Comparison of ENCODE assay signal across 1 cellular context in the genomic region with DNA sequence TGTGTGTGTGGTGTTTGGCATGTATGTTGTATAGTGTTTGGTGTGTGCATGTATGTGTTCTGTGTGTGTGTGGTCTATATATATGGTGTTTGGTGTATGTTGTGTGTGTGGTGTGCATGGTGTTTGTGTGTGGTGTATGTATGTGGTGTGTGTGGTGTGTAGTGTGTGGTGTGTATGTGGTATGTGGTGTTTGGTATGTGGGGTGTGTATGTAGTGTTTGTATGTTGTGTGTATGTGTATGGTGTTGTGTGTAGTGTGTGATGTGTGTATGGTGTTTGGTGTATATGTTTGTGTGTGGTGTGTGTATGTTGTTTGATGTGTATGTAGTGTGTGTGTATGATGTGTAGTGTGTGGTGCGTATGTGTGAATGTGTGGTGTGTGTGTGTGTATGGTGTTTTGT.
TF ChIP-seq lines count a peak whose summit lies in the region.

No MANE protein-coding gene starts in this region.

TF ChIP-seq in HEK293, 187 proteins besides CTCF, POLR2A, EP300 and RAD21 (continued from another document and continues in another):
- TF ChIP-seq, protein P1, sequence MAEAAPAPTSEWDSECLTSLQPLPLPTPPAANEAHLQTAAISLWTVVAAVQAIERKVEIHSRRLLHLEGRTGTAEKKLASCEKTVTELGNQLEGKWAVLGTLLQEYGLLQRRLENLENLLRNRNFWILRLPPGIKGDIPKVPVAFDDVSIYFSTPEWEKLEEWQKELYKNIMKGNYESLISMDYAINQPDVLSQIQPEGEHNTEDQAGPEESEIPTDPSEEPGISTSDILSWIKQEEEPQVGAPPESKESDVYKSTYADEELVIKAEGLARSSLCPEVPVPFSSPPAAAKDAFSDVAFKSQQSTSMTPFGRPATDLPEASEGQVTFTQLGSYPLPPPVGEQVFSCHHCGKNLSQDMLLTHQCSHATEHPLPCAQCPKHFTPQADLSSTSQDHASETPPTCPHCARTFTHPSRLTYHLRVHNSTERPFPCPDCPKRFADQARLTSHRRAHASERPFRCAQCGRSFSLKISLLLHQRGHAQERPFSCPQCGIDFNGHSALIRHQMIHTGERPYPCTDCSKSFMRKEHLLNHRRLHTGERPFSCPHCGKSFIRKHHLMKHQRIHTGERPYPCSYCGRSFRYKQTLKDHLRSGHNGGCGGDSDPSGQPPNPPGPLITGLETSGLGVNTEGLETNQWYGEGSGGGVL (tag by site-specific recombination; IDR thresholded peaks at IDR 0.05), result peak; percentile 12; the same call in 1 of the 2 replicates
- TF ChIP-seq ZNF530 (tag by site-specific recombination; IDR thresholded peaks at IDR 0.05; ENCODE audit: low read depth), result no peak
- TF ChIP-seq, protein P2, sequence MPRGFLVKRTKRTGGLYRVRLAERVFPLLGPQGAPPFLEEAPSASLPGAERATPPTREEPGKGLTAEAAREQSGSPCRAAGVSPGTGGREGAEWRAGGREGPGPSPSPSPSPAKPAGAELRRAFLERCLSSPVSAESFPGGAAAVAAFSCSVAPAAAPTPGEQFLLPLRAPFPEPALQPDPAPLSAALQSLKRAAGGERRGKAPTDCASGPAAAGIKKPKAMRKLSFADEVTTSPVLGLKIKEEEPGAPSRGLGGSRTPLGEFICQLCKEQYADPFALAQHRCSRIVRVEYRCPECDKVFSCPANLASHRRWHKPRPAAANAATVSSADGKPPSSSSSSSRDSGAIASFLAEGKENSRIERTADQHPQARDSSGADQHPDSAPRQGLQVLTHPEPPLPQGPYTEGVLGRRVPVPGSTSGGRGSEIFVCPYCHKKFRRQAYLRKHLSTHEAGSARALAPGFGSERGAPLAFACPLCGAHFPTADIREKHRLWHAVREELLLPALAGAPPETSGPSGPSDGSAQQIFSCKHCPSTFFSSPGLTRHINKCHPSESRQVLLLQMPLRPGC (tag by site-specific recombination; IDR thresholded peaks at IDR 0.05), result 0 out of 2 replicates have a peak, but pooled peaks have one; percentile 11
- TF ChIP-seq, protein P3, sequence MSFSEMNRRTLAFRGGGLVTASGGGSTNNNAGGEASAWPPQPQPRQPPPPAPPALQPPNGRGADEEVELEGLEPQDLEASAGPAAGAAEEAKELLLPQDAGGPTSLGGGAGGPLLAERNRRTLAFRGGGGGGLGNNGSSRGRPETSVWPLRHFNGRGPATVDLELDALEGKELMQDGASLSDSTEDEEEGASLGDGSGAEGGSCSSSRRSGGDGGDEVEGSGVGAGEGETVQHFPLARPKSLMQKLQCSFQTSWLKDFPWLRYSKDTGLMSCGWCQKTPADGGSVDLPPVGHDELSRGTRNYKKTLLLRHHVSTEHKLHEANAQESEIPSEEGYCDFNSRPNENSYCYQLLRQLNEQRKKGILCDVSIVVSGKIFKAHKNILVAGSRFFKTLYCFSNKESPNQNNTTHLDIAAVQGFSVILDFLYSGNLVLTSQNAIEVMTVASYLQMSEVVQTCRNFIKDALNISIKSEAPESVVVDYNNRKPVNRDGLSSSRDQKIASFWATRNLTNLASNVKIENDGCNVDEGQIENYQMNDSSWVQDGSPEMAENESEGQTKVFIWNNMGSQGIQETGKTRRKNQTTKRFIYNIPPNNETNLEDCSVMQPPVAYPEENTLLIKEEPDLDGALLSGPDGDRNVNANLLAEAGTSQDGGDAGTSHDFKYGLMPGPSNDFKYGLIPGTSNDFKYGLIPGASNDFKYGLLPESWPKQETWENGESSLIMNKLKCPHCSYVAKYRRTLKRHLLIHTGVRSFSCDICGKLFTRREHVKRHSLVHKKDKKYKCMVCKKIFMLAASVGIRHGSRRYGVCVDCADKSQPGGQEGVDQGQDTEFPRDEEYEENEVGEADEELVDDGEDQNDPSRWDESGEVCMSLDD (tag by site-specific recombination; IDR thresholded peaks at IDR 0.05), result no peak
- TF ChIP-seq, protein P4, sequence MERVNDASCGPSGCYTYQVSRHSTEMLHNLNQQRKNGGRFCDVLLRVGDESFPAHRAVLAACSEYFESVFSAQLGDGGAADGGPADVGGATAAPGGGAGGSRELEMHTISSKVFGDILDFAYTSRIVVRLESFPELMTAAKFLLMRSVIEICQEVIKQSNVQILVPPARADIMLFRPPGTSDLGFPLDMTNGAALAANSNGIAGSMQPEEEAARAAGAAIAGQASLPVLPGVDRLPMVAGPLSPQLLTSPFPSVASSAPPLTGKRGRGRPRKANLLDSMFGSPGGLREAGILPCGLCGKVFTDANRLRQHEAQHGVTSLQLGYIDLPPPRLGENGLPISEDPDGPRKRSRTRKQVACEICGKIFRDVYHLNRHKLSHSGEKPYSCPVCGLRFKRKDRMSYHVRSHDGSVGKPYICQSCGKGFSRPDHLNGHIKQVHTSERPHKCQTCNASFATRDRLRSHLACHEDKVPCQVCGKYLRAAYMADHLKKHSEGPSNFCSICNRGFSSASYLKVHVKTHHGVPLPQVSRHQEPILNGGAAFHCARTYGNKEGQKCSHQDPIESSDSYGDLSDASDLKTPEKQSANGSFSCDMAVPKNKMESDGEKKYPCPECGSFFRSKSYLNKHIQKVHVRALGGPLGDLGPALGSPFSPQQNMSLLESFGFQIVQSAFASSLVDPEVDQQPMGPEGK (tag by site-specific recombination; IDR thresholded peaks at IDR 0.05), result peak; percentile 11; the same call in 1 of the 2 replicates
- peak; percentile 58; the same call in 1 of the 2 replicates for TF ChIP-seq YY2 (tag by site-specific recombination; IDR thresholded peaks at IDR 0.05)
- TF ChIP-seq ZNF473 (tag by site-specific recombination; IDR thresholded peaks at IDR 0.05), result no peak; the same call in 1 of the 2 replicates
- TF ChIP-seq KLF8 (tag by site-specific recombination; IDR thresholded peaks at IDR 0.05), result no peak
- TF ChIP-seq ZBTB1 (tag by site-specific recombination; IDR thresholded peaks at IDR 0.05), result peak; percentile 11; the same call in 1 of the 2 replicates
- TF ChIP-seq HOXD13 (CRISPR knock-in tag; IDR thresholded peaks at IDR 0.05; ENCODE audit: borderline replicate concordance), result no peak
- no peak for TF ChIP-seq ZNF157 (tag by site-specific recombination; IDR thresholded peaks at IDR 0.05)
- TF ChIP-seq ZNF202 (tag by site-specific recombination; IDR thresholded peaks at IDR 0.05; ENCODE audit: borderline replicate concordance), result no peak
- no peak for TF ChIP-seq ZNF549 (tag by site-specific recombination; IDR thresholded peaks at IDR 0.05)
- TF ChIP-seq, protein P5, sequence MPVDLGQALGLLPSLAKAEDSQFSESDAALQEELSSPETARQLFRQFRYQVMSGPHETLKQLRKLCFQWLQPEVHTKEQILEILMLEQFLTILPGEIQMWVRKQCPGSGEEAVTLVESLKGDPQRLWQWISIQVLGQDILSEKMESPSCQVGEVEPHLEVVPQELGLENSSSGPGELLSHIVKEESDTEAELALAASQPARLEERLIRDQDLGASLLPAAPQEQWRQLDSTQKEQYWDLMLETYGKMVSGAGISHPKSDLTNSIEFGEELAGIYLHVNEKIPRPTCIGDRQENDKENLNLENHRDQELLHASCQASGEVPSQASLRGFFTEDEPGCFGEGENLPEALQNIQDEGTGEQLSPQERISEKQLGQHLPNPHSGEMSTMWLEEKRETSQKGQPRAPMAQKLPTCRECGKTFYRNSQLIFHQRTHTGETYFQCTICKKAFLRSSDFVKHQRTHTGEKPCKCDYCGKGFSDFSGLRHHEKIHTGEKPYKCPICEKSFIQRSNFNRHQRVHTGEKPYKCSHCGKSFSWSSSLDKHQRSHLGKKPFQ (tag by site-specific recombination; IDR thresholded peaks at IDR 0.05), result peak; percentile 48; the same call in 1 of the 2 replicates
- TF ChIP-seq KLF16 (tag by site-specific recombination; IDR thresholded peaks at IDR 0.05), result no peak
- TF ChIP-seq, protein P6, sequence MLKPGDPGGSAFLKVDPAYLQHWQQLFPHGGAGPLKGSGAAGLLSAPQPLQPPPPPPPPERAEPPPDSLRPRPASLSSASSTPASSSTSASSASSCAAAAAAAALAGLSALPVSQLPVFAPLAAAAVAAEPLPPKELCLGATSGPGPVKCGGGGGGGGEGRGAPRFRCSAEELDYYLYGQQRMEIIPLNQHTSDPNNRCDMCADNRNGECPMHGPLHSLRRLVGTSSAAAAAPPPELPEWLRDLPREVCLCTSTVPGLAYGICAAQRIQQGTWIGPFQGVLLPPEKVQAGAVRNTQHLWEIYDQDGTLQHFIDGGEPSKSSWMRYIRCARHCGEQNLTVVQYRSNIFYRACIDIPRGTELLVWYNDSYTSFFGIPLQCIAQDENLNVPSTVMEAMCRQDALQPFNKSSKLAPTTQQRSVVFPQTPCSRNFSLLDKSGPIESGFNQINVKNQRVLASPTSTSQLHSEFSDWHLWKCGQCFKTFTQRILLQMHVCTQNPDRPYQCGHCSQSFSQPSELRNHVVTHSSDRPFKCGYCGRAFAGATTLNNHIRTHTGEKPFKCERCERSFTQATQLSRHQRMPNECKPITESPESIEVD (tag by site-specific recombination; IDR thresholded peaks at IDR 0.05), result no peak
- TF ChIP-seq ZIC2 (tag by site-specific recombination; IDR thresholded peaks at IDR 0.05), result no peak
- no peak for TF ChIP-seq ZNF132 (tag by site-specific recombination; IDR thresholded peaks at IDR 0.05; ENCODE audit: borderline replicate concordance)
- no peak for TF ChIP-seq ZNF239 (tag by site-specific recombination; IDR thresholded peaks at IDR 0.05)
- TF ChIP-seq GLI2 (tag by site-specific recombination; IDR thresholded peaks at IDR 0.05; ENCODE audit: borderline replicate concordance, low read depth), result no peak
- TF ChIP-seq, protein P7, sequence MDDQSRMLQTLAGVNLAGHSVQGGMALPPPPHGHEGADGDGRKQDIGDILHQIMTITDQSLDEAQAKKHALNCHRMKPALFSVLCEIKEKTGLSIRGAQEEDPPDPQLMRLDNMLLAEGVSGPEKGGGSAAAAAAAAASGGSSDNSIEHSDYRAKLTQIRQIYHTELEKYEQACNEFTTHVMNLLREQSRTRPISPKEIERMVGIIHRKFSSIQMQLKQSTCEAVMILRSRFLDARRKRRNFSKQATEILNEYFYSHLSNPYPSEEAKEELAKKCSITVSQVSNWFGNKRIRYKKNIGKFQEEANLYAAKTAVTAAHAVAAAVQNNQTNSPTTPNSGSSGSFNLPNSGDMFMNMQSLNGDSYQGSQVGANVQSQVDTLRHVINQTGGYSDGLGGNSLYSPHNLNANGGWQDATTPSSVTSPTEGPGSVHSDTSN (CRISPR knock-in tag; IDR thresholded peaks at IDR 0.05), result no peak
- TF ChIP-seq ZNF843 (tag by site-specific recombination; IDR thresholded peaks at IDR 0.05), result no peak
- no peak for TF ChIP-seq ZNF214 (tag by site-specific recombination; IDR thresholded peaks at IDR 0.05; ENCODE audit: borderline replicate concordance)
- no peak for TF ChIP-seq SALL2 (tag by site-specific recombination; IDR thresholded peaks at IDR 0.05; ENCODE audit: borderline replicate concordance)
- TF ChIP-seq ZNF48 (tag by site-specific recombination; IDR thresholded peaks at IDR 0.05), result no peak
- no peak for TF ChIP-seq ZNF600 (tag by site-specific recombination; IDR thresholded peaks at IDR 0.05)
- TF ChIP-seq ZFP69B (tag by site-specific recombination; IDR thresholded peaks at IDR 0.05), result no peak
- TF ChIP-seq, protein P8, sequence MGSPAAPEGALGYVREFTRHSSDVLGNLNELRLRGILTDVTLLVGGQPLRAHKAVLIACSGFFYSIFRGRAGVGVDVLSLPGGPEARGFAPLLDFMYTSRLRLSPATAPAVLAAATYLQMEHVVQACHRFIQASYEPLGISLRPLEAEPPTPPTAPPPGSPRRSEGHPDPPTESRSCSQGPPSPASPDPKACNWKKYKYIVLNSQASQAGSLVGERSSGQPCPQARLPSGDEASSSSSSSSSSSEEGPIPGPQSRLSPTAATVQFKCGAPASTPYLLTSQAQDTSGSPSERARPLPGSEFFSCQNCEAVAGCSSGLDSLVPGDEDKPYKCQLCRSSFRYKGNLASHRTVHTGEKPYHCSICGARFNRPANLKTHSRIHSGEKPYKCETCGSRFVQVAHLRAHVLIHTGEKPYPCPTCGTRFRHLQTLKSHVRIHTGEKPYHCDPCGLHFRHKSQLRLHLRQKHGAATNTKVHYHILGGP (tag by site-specific recombination; IDR thresholded peaks at IDR 0.05), result 0 out of 2 replicates have a peak, but pooled peaks have one; percentile 46
- no peak for TF ChIP-seq ZNF664 (tag by site-specific recombination; IDR thresholded peaks at IDR 0.05)
- TF ChIP-seq, protein P9, sequence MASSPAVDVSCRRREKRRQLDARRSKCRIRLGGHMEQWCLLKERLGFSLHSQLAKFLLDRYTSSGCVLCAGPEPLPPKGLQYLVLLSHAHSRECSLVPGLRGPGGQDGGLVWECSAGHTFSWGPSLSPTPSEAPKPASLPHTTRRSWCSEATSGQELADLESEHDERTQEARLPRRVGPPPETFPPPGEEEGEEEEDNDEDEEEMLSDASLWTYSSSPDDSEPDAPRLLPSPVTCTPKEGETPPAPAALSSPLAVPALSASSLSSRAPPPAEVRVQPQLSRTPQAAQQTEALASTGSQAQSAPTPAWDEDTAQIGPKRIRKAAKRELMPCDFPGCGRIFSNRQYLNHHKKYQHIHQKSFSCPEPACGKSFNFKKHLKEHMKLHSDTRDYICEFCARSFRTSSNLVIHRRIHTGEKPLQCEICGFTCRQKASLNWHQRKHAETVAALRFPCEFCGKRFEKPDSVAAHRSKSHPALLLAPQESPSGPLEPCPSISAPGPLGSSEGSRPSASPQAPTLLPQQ (tag by site-specific recombination; IDR thresholded peaks at IDR 0.05), result no peak
- TF ChIP-seq ZFP41 (tag by site-specific recombination; IDR thresholded peaks at IDR 0.05; ENCODE audit: borderline replicate concordance), result no peak
- TF ChIP-seq, protein P10, sequence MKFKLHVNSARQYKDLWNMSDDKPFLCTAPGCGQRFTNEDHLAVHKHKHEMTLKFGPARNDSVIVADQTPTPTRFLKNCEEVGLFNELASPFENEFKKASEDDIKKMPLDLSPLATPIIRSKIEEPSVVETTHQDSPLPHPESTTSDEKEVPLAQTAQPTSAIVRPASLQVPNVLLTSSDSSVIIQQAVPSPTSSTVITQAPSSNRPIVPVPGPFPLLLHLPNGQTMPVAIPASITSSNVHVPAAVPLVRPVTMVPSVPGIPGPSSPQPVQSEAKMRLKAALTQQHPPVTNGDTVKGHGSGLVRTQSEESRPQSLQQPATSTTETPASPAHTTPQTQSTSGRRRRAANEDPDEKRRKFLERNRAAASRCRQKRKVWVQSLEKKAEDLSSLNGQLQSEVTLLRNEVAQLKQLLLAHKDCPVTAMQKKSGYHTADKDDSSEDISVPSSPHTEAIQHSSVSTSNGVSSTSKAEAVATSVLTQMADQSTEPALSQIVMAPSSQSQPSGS (tag by site-specific recombination; IDR thresholded peaks at IDR 0.05; ENCODE audit: low read depth), result no peak
- TF ChIP-seq ZNF266 (tag by site-specific recombination; IDR thresholded peaks at IDR 0.05; ENCODE audit: low read depth), result 0 out of 2 replicates have a peak, but pooled peaks have one; percentile 9
- 0 out of 2 replicates have a peak, but pooled peaks have one; percentile 8 for TF ChIP-seq ZNF121 (tag by site-specific recombination; IDR thresholded peaks at IDR 0.05)
- no peak for TF ChIP-seq ZNF76 (tag by site-specific recombination; IDR thresholded peaks at IDR 0.05; ENCODE audit: borderline replicate concordance, low read depth)
- TF ChIP-seq, protein P11, sequence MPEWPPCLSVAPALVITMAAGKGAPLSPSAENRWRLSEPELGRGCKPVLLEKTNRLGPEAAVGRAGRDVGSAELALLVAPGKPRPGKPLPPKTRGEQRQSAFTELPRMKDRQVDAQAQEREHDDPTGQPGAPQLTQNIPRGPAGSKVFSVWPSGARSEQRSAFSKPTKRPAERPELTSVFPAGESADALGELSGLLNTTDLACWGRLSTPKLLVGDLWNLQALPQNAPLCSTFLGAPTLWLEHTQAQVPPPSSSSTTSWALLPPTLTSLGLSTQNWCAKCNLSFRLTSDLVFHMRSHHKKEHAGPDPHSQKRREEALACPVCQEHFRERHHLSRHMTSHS (tag by site-specific recombination; IDR thresholded peaks at IDR 0.05), result peak; percentile 29; the same call in 1 of the 2 replicates
